11 cellular contexts compared by ENCODE assay signal in genomic region chr14:102028733-102029132, GRCh38. TPM values are rescaled to one million over a fixed set of nuclear protein-coding genes. Genes with fewer than 3 reads are reported as not detected.
A peak's percentile ranks its signal among the peaks of the same experiment; 100 is the strongest.
DNase-seq lines count a peak whose midpoint lies in the region; ATAC-seq and TF ChIP-seq lines count a peak whose summit lies in the region.
"Had no signal": no experiment of that assay in that cellular context is flagged by ENCODE, and none has a peak within 500 bp of the region (broad histone marks: within the 10 kb centered on the region; RNA-seq: fewer than 3 reads in every experiment).

No MANE protein-coding gene starts in this region.

- H3K4me1 Mint-ChIP-seq in activated T-cell treated with anti-CD3 and anti-CD28 coated beads, Interleukin-2, amount 50 U/mL, for 72 hours (ENCODE audit: low read depth): no peaks in the 10 kb centered on the region
- H3K4me1 Mint-ChIP-seq in activated T-helper 17 cell treated with anti-CD3 and anti-CD28 coated beads, Interleukin-2, amount 50 U/mL, for 72 hours: peaks cover 4% of the 10 kb centered on the region
- H3K4me1 Mint-ChIP-seq in type B pancreatic cell (ENCODE audit: unreplicated experiment): peaks cover 4% of the 10 kb centered on the region
- no peaks in the 10 kb centered on the region for H3K4me1 Mint-ChIP-seq in activated T-helper 2 cell treated with anti-CD3 and anti-CD28 coated beads, Interferon-gamma antibody, Interleukin-2, Interleukin-4, amounts not matched to agents 10 μg/mL and 5 μg/mL and 100 μg/mL, durations not matched to agents 14 hours and 24 hours and 36 hours (ENCODE audit: low read depth)
- H3K4me1 Mint-ChIP-seq: brain had no signal

- intact Hi-C loops in activated T-helper 2 cell treated with anti-CD3 and anti-CD28 coated beads, Interferon-gamma antibody, Interleukin-2, Interleukin-4, amounts not matched to agents 10 μg/mL and 5 μg/mL and 100 μg/mL, durations not matched to agents 14 hours and 24 hours and 36 hours (cut with micrococcal nuclease): no loop called here

- peak overlapping the region; percentile 76 for H3K27ac Mint-ChIP-seq in activated T-cell treated with anti-CD3 and anti-CD28 coated beads, Interleukin-2, amount 50 U/mL, for 72 hours
- H3K27ac Mint-ChIP-seq in activated T-helper 17 cell treated with anti-CD3 and anti-CD28 coated beads, Interleukin-2, amount 50 U/mL, for 72 hours: peak overlapping the region; percentile 74
- peak overlapping the region; percentile 93 for H3K27ac Mint-ChIP-seq in type B pancreatic cell
- no peak overlapping the region for H3K27ac Mint-ChIP-seq in activated T-helper 2 cell treated with anti-CD3 and anti-CD28 coated beads, Interferon-gamma antibody, Interleukin-2, Interleukin-4, amounts not matched to agents 10 μg/mL and 5 μg/mL and 100 μg/mL, durations not matched to agents 14 hours and 24 hours and 36 hours

- H3K9me3 Mint-ChIP-seq in activated T-cell treated with anti-CD3 and anti-CD28 coated beads, Interleukin-2, amount 50 U/mL, for 72 hours: no peaks in the 10 kb centered on the region
- H3K9me3 Mint-ChIP-seq in activated T-helper 17 cell treated with anti-CD3 and anti-CD28 coated beads, Interleukin-2, amount 50 U/mL, for 72 hours: no peaks in the 10 kb centered on the region
- no peaks in the 10 kb centered on the region for H3K9me3 Mint-ChIP-seq in type B pancreatic cell
- no peaks in the 10 kb centered on the region for H3K9me3 Mint-ChIP-seq in activated T-helper 2 cell treated with anti-CD3 and anti-CD28 coated beads, Interferon-gamma antibody, Interleukin-2, Interleukin-4, amounts not matched to agents 10 μg/mL and 5 μg/mL and 100 μg/mL, durations not matched to agents 14 hours and 24 hours and 36 hours
- H3K9me3 Mint-ChIP-seq: brain had no signal

- no peak overlapping the region for H3K4me3 Mint-ChIP-seq in activated T-cell treated with anti-CD3 and anti-CD28 coated beads, Interleukin-2, amount 50 U/mL, for 72 hours
- H3K4me3 Mint-ChIP-seq in activated T-helper 17 cell treated with anti-CD3 and anti-CD28 coated beads, Interleukin-2, amount 50 U/mL, for 72 hours: no peak overlapping the region
- H3K4me3 Mint-ChIP-seq in type B pancreatic cell: no peak overlapping the region
- no peak overlapping the region for H3K4me3 Mint-ChIP-seq in activated T-helper 2 cell treated with anti-CD3 and anti-CD28 coated beads, Interferon-gamma antibody, Interleukin-2, Interleukin-4, amounts not matched to agents 10 μg/mL and 5 μg/mL and 100 μg/mL, durations not matched to agents 14 hours and 24 hours and 36 hours (ENCODE audit: low read depth)
- H3K4me3 Mint-ChIP-seq: brain had no signal

- H3K36me3 Mint-ChIP-seq in activated T-cell treated with anti-CD3 and anti-CD28 coated beads, Interleukin-2, amount 50 U/mL, for 72 hours (ENCODE audit: insufficient read depth in 2 of 2): peaks cover 28 to 53% of the 10 kb centered on the region in 2 donors
- H3K36me3 Mint-ChIP-seq in activated T-helper 17 cell treated with anti-CD3 and anti-CD28 coated beads, Interleukin-2, amount 50 U/mL, for 72 hours (ENCODE audit: low read depth): peaks cover 94% of the 10 kb centered on the region
- H3K36me3 Mint-ChIP-seq in type B pancreatic cell: peaks cover 44% of the 10 kb centered on the region
- peaks cover 66% of the 10 kb centered on the region for H3K36me3 Mint-ChIP-seq in activated T-helper 2 cell treated with anti-CD3 and anti-CD28 coated beads, Interferon-gamma antibody, Interleukin-2, Interleukin-4, amounts not matched to agents 10 μg/mL and 5 μg/mL and 100 μg/mL, durations not matched to agents 14 hours and 24 hours and 36 hours (ENCODE audit: low read depth)

- no peak for TF ChIP-seq CTCF in type B pancreatic cell (conservative IDR thresholded peaks at IDR 0.05)

- ATAC-seq in activated T-cell treated with anti-CD3 and anti-CD28 coated beads, Interleukin-2, amount 50 U/mL, for 72 hours (replicated peaks in 1 of 2): no peak
- no peak for ATAC-seq in activated T-helper 17 cell treated with anti-CD3 and anti-CD28 coated beads, Interleukin-2, amount 50 U/mL, for 72 hours (replicated peaks)
- ATAC-seq: pancreas had no signal

- DNase-seq in activated T-cell treated with anti-CD3 and anti-CD28 coated beads, Interleukin-2, amount 50 U/mL, for 72 hours: no peak
- DNase-seq in activated T-cell treated with anti-CD3 and anti-CD28 coated beads for 4 hours (no peak), islet precursor cell (peak; percentile 66), type B pancreatic cell (ENCODE audit: extremely low spot score, unreplicated experiment) (no peak), iPS-NIHi7 (ENCODE audit: extremely low spot score) (no peak)
- DNase-seq in activated T-helper 2 cell treated with anti-CD3 and anti-CD28 coated beads, Interferon-gamma antibody, Interleukin-2, Interleukin-4, amounts not matched to agents 10 μg/mL and 5 μg/mL and 100 μg/mL, durations not matched to agents 14 hours and 24 hours and 36 hours (ENCODE audit: low spot score): no peak
- no peak for DNase-seq in activated CD4-positive, alpha-beta T cell treated with anti-CD3 and anti-CD28 coated beads, Interleukin-2, amount 50 U/mL, for 4 hours
- DNase-seq: ACHN, pancreas had no signal

- no peaks in the 10 kb centered on the region for H3K27me3 Mint-ChIP-seq in activated T-cell treated with anti-CD3 and anti-CD28 coated beads, Interleukin-2, amount 50 U/mL, for 72 hours (ENCODE audit: low read depth)
- no peaks in the 10 kb centered on the region for H3K27me3 Mint-ChIP-seq in activated T-helper 17 cell treated with anti-CD3 and anti-CD28 coated beads, Interleukin-2, amount 50 U/mL, for 72 hours
- no peaks in the 10 kb centered on the region for H3K27me3 Mint-ChIP-seq in type B pancreatic cell
- H3K27me3 Mint-ChIP-seq in activated T-helper 2 cell treated with anti-CD3 and anti-CD28 coated beads, Interferon-gamma antibody, Interleukin-2, Interleukin-4, amounts not matched to agents 10 μg/mL and 5 μg/mL and 100 μg/mL, durations not matched to agents 14 hours and 24 hours and 36 hours (ENCODE audit: low read depth): no peaks in the 10 kb centered on the region
- H3K27me3 Mint-ChIP-seq: brain had no signal

RNA-seq across cellular contexts. Expression of gene HSP90AA1, which starts 58.1 kb away (rescaled TPM):
- total RNA-seq in activated T-cell treated with anti-CD3 and anti-CD28 coated beads, Interleukin-2, amount 50 U/mL, for 72 hours: 100 to 1,000 TPM; 353 to 377 TPM
- total RNA-seq in activated T-helper 17 cell treated with anti-CD3 and anti-CD28 coated beads, Interleukin-2, amount 50 U/mL, for 72 hours: 1,000 to 10,000 TPM in 1 of 2 donors, 100 to 1,000 TPM in 1; 639 to 1,352 TPM
- total RNA-seq in type B pancreatic cell (ENCODE audit: low replicate concordance): 585 and 652 TPM in 2 replicates
- total RNA-seq in activated T-helper 2 cell treated with anti-CD3 and anti-CD28 coated beads, Interferon-gamma antibody, Interleukin-2, Interleukin-4, amounts not matched to agents 10 μg/mL and 5 μg/mL and 100 μg/mL, durations not matched to agents 14 hours and 24 hours and 36 hours: 995 and 1,017 TPM in 2 replicates
